Comparison of ENCODE assay signal across 13 cellular contexts in genomic region chr6:43737272-43738081, GRCh38. TPM values are rescaled to one million over a fixed set of nuclear protein-coding genes. Genes with fewer than 3 reads are reported as not detected.
DNase-seq lines count a peak whose midpoint lies in the region; ATAC-seq, FAIRE-seq and TF ChIP-seq lines count a peak whose summit lies in the region.
"Had no signal": no experiment of that assay in that cellular context is flagged by ENCODE, and none has a peak within 500 bp of the region (broad histone marks: within the 10 kb centered on the region; RNA-seq: fewer than 3 reads in every experiment).

No MANE protein-coding gene starts in this region.

- TF ChIP-seq EP300 in K562 (IDR thresholded peaks at IDR 0.05; ENCODE audit: low read length): no peak
- TF ChIP-seq EP300 in sigmoid colon (IDR thresholded peaks at IDR 0.05): no peak

- H3K36me3 ChIP-seq in K562 (ENCODE audit: control insufficient read depth, insufficient read depth, low read length) (no peaks in the 10 kb centered on the region), right atrium auricular region (no peaks in the 10 kb centered on the region), sigmoid colon (no peaks in the 10 kb centered on the region)

- TF ChIP-seq POLR2A in K562 (conservative IDR thresholded peaks at IDR 0.05): no peak
- no peak for TF ChIP-seq POLR2A in sigmoid colon (IDR thresholded peaks at IDR 0.05)

- intact Hi-C loops in K562 (cut with micrococcal nuclease) (no loop called here), sigmoid colon (cut with DNase I) (no loop called here)

- H3K4me1 ChIP-seq in K562 (replicated peaks in 1 of 2; ENCODE audit: control insufficient read depth in 2 of 2, insufficient read depth in 2 of 2, low read length in 2 of 2) (peaks cover 30 to 41% of the 10 kb centered on the region in 2 experiments), right atrium auricular region (peaks cover 0 to 7% of the 10 kb centered on the region in 2 donors), sigmoid colon (no peaks in the 10 kb centered on the region)

- H3K9me3 ChIP-seq in K562 (replicated peaks; ENCODE audit: control insufficient read depth, insufficient read depth, low read depth, low read length) (no peaks in the 10 kb centered on the region), right atrium auricular region (no peaks in the 10 kb centered on the region), sigmoid colon (no peaks in the 10 kb centered on the region)

- H3K4me2 ChIP-seq in K562 (ENCODE audit: insufficient read depth, low read length): no peak overlapping the region

- peak; percentile 14; the same call in 2 of the 3 replicates for ATAC-seq in K562
- no peak for ATAC-seq in HG02870 (IDR thresholded peaks at IDR 0.05; ENCODE audit: unreplicated experiment)
- ATAC-seq: natural killer cell; Panc1; stimulated activated naive B cell treated with anti-CD40 and anti-IgM and Interleukin-4, amounts not matched to agents 10 μg/mL and 1 μg/mL and 100 μg/mL, for 72 hours had no signal

- FAIRE-seq in K562 (lab: Jason Lieb, UNC): no peak

- no peaks in the 10 kb centered on the region for H4K20me1 ChIP-seq in K562 (replicated peaks; ENCODE audit: control insufficient read depth, insufficient read depth, low read length)

- BruUV-seq in K562 (replicated peaks; lab: Mats Ljungman, UMichigan): no TSS peak

- H3K4me3 ChIP-seq in K562 (no peak overlapping the region), right atrium auricular region (no peak overlapping the region), sigmoid colon (no peak overlapping the region)

- TF ChIP-seq RAD21 in K562 (CRISPR knock-in tag; conservative IDR thresholded peaks at IDR 0.05 in 1 of 2, IDR thresholded peaks at IDR 0.05 in 1 of 2): no peak

- DNase-seq in DMS 273 (lab: John Stamatoyannopoulos, UW; ENCODE audit: unreplicated experiment) (peak; percentile 53), DMS 273 treated with DMSO at 0.1 percent for 48 hours (lab: John Stamatoyannopoulos, UW) (no peak), K562 (ENCODE audit: extremely low read depth in 1 of 4, low spot score in 3 of 4) (peak in 1 of 4 experiments; percentile 40), right atrium auricular region (ENCODE audit: low spot score) (no peak), sigmoid colon (peak; percentile 54), NCI-H748 treated with DMSO at 0.1 percent for 48 hours (lab: John Stamatoyannopoulos, UW) (no peak), HCEC 1CT (no peak)
- DNase-seq: KG1; natural killer cell; stimulated activated naive B cell treated with anti-CD40 and anti-IgM and Interleukin-4, amounts not matched to agents 10 μg/mL and 1 μg/mL and 100 μg/mL, for 72 hours had no signal

- CTCF ChIA-PET in K562 (lab: Yijun Ruan, JAX; ENCODE audit: low intra/inter-chr PET ratio): no interaction called here

- peak overlapping the region in 1 of 2 experiments; percentile 64; a peak in 3 of 4 replicates for H3K9ac ChIP-seq in K562 (ENCODE audit: insufficient read depth in 1 of 2, low read depth in 2 of 2, low read length in 2 of 2)

- POLR2A ChIA-PET in K562 (lab: Yijun Ruan, JAX): interaction anchor here (0.5 to 2.3 kb wide), 5 partner anchors 10 to 589 kb away, joined by 3 to 6 read pairs (median 3); no protein-coding TSS in a partner anchor

- in situ Hi-C loops in K562 (cut with MboI): no loop called here

- WGBS in K562 (ENCODE audit: insufficient coverage, low coverage, missing lambda C conversion rate): 57% methylated on average over 15 of the region's 15 CpGs
- 82 to 88% methylated on average over 15 of the region's 15 CpGs for WGBS in sigmoid colon, 2 donors

- TF ChIP-seq CTCF in K562 (IDR thresholded peaks at IDR 0.05 in 2 of 3, conservative IDR thresholded peaks at IDR 0.05 in 1 of 3; ENCODE audit: insufficient read depth in 2 of 3, low read depth in 1 of 3, low read length in 3 of 3): no peak
- no peak for TF ChIP-seq CTCF in right atrium auricular region (IDR thresholded peaks at IDR 0.05)
- no peak for TF ChIP-seq CTCF in sigmoid colon (IDR thresholded peaks at IDR 0.05)

- peak overlapping the region; percentile 41; the same call in 1 of the 2 replicates for H2AFZ ChIP-seq in K562 (ENCODE audit: low read depth, low read length)

- no peaks in the 10 kb centered on the region for H3K79me2 ChIP-seq in K562 (ENCODE audit: control insufficient read depth, insufficient read depth, low read length)

- peaks cover 3% of the 10 kb centered on the region for H3K9me1 ChIP-seq in K562 (ENCODE audit: control insufficient read depth, insufficient read depth, low read length)

- H3K27me3 ChIP-seq in K562 (ENCODE audit: control insufficient read depth in 2 of 2, insufficient read depth in 2 of 2, low read length in 2 of 2) (no peaks in the 10 kb centered on the region; a peak in 1 of 5 replicates), right atrium auricular region (no peaks in the 10 kb centered on the region), sigmoid colon (no peaks in the 10 kb centered on the region)

- H3K27ac ChIP-seq in K562 (ENCODE audit: extremely low read depth, low read depth, low read length) (no peak overlapping the region; the same call in 2 of the 3 replicates), right atrium auricular region (peak overlapping the region; percentile 45 to 56), sigmoid colon (no peak overlapping the region)
- H3K27ac ChIP-seq: 22Rv1 had no signal

TF ChIP-seq in K562, 482 proteins besides CTCF, POLR2A, EP300 and RAD21 (continues in another document):
- TF ChIP-seq, protein P1, sequence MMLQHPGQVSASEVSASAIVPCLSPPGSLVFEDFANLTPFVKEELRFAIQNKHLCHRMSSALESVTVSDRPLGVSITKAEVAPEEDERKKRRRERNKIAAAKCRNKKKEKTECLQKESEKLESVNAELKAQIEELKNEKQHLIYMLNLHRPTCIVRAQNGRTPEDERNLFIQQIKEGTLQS (IDR thresholded peaks at IDR 0.05): peak; percentile 41; the same call in 1 of the 2 replicates
- TF ChIP-seq, protein P1 (CRISPR knock-in tag; conservative IDR thresholded peaks at IDR 0.05): no peak
- TF ChIP-seq MTF1 (CRISPR knock-in tag; IDR thresholded peaks at IDR 0.05; ENCODE audit: borderline replicate concordance) (no peak), ZNF316 (IDR thresholded peaks at IDR 0.05) (0 out of 2 replicates have a peak, but pooled peaks have one; percentile 20)

RNA-seq across cellular contexts. Expression of gene VEGFA, which starts 32.5 kb away (rescaled TPM):
- total RNA-seq in K562 (2011; cell fraction: chromatin; rRNA removed; ENCODE audit: low replicate concordance): 511 and 945 TPM in 2 replicates
- total RNA-seq in K562 (2011; cell fraction: nucleolus; rRNA removed): 536 and 553 TPM in 2 replicates
- total RNA-seq in K562 (2011; cell fraction: nucleoplasm; rRNA removed): 559 and 592 TPM in 2 replicates
- total RNA-seq in K562 (2014; rRNA removed) (124 and 144 TPM in 2 replicates), K562 (2014; rRNA removed; fragmentation: Illumina TruSeq; extraction: Trizol) (66.5 and 70.7 TPM in 2 replicates), K562 (2015; rRNA removed; fragmentation: Illumina TruSeq; extraction: Trizol) (25.8 and 27.0 TPM in 2 replicates), K562 (2021) (131 and 159 TPM in 2 replicates), right atrium auricular region (100 to 1,000 TPM; 102 to 132 TPM), sigmoid colon (10 to 100 TPM; 20.9 to 60.9 (median 28.5) TPM)
- polyA plus RNA-seq in K562 (2011; rRNA removed) (271 and 467 TPM in 2 replicates), K562 (2014; fragmentation: Illumina TruSeq; extraction: Trizol) (134 and 172 TPM in 2 replicates), K562 (2014; fragmentation: Nextera tagmentation; extraction: Ambion mirVana) (10 to 100 TPM; 14.0 to 16.0 TPM), K562 (2014; rRNA removed) (179 and 182 TPM in 2 replicates), sigmoid colon (100 to 1,000 TPM in 1 of 3 donors, 10 to 100 TPM in 2; 11.1 to 111 (median 34.8) TPM)
- polyA plus RNA-seq in K562 (2011; cell fraction: cytosol; rRNA removed): 222 and 346 TPM in 2 replicates
- polyA plus RNA-seq in K562 (2011; cell fraction: nucleus; rRNA removed): 1,880 and 1,961 TPM in 2 replicates
- polyA plus RNA-seq in K562 (2012): 112 and 555 TPM in 2 replicates
- polyA minus RNA-seq in K562 (2011; rRNA and poly(A)+ RNA removed): 359 and 374 TPM in 2 replicates
- polyA minus RNA-seq in K562 (2011; cell fraction: cytosol; rRNA and poly(A)+ RNA removed): 79.8 and 123 TPM in 2 replicates
- polyA minus RNA-seq in K562 (2011; cell fraction: nucleus; rRNA and poly(A)+ RNA removed): 310 and 397 TPM in 2 replicates

RNA-seq across cellular contexts. Expression of gene MRPS18A, which starts 49.9 kb away (rescaled TPM):
- total RNA-seq in K562 (2011; cell fraction: chromatin; rRNA removed; ENCODE audit: low replicate concordance): 30.9 and 95.8 TPM in 2 replicates
- 81.3 and 96.7 TPM in 2 replicates for total RNA-seq in K562 (2011; cell fraction: nucleolus; rRNA removed)
- 48.8 and 57.7 TPM in 2 replicates for total RNA-seq in K562 (2011; cell fraction: nucleoplasm; rRNA removed)
- 130 and 161 TPM in 2 replicates for total RNA-seq in K562 (2014; rRNA removed)
- 63.9 and 87.5 TPM in 2 replicates for total RNA-seq in K562 (2014; rRNA removed; fragmentation: Illumina TruSeq; extraction: Trizol)
- total RNA-seq in K562 (2015; rRNA removed; fragmentation: Illumina TruSeq; extraction: Trizol): 115 and 119 TPM in 2 replicates
- 102 and 104 TPM in 2 replicates for total RNA-seq in K562 (2021)
- 104 and 112 TPM in 2 replicates for polyA plus RNA-seq in K562 (2011; rRNA removed)
- 155 and 252 TPM in 2 replicates for polyA plus RNA-seq in K562 (2011; cell fraction: cytosol; rRNA removed)
- polyA plus RNA-seq in K562 (2011; cell fraction: nucleus; rRNA removed): 54.3 and 56.2 TPM in 2 replicates
- 113 and 127 TPM in 2 replicates for polyA plus RNA-seq in K562 (2012)
- polyA plus RNA-seq in K562 (2014; fragmentation: Illumina TruSeq; extraction: Trizol): 159 and 185 TPM in 2 replicates
- polyA plus RNA-seq in K562 (2014; fragmentation: Nextera tagmentation; extraction: Ambion mirVana): 100 to 1,000 TPM; 204 to 243 TPM
- polyA plus RNA-seq in K562 (2014; rRNA removed): 125 and 133 TPM in 2 replicates
- polyA minus RNA-seq in K562 (2011; rRNA and poly(A)+ RNA removed): 78.1 and 100 TPM in 2 replicates
- polyA minus RNA-seq in K562 (2011; cell fraction: cytosol; rRNA and poly(A)+ RNA removed): 41.0 and 52.2 TPM in 2 replicates
- 41.9 and 47.8 TPM in 2 replicates for polyA minus RNA-seq in K562 (2011; cell fraction: nucleus; rRNA and poly(A)+ RNA removed)
- total RNA-seq in right atrium auricular region: 10 to 100 TPM; 40.4 to 42.7 TPM
- total RNA-seq in sigmoid colon: 10 to 100 TPM; 28.8 to 43.9 (median 34.1) TPM
- 10 to 100 TPM; 72.1 to 93.2 (median 90.2) TPM for polyA plus RNA-seq in sigmoid colon

Comparison
In these comparisons a context has a peak if more than half of its experiments do, and no peak if none do; other contexts are left out.
1. DNase-seq: peak in DMS 273 (single experiment) and sigmoid colon (single experiment); none in DMS 273 treated with DMSO at 0.1 percent for 48 hours (single experiment), right atrium auricular region (single experiment), NCI-H748 treated with DMSO at 0.1 percent for 48 hours (single experiment) and HCEC 1CT (single experiment).
2. H3K27ac ChIP-seq: peak in right atrium auricular region (2 of 2); none in K562 (single experiment) and sigmoid colon (0 of 4).